ENCODE assay signal across 20 cellular contexts in genomic region chr19:1790054-1790762, GRCh38. TPM values are rescaled to one million over a fixed set of nuclear protein-coding genes. Genes with fewer than 3 reads are reported as not detected.
"Had no signal": no experiment of that assay in that cellular context is flagged by ENCODE, and none has a peak within 500 bp of the region (broad histone marks: within the 10 kb centered on the region; RNA-seq: fewer than 3 reads in every experiment).

No MANE protein-coding gene starts in this region.

- H3K27me3 ChIP-seq: testis had no signal

- H3K4me1 ChIP-seq: right lobe of liver had no signal

- H3K27ac ChIP-seq: brain microvascular endothelial cell, esophagus squamous epithelium, right lobe of liver, stomach, testis, upper lobe of left lung, VCaP had no signal

- H3K36me3 ChIP-seq: brain microvascular endothelial cell, esophagus squamous epithelium, right lobe of liver, stomach, upper lobe of left lung had no signal

- DNase-seq: activated effector memory CD4-positive, alpha-beta T cell treated with Interleukin-2 at 50 U/mL for 16 hours; activated T-cell treated with anti-CD3 and anti-CD28 coated beads, Interleukin-2, amount 50 U/mL, for 4 hours; effector CD8-positive, alpha-beta T cell; esophagus squamous epithelium; hypothalamus; natural killer cell; stomach had no signal

- H3K9me3 ChIP-seq: esophagus squamous epithelium, right lobe of liver, testis, upper lobe of left lung had no signal

RNA-seq across cellular contexts. Expression of gene ONECUT3, which starts 36.9 kb away (rescaled TPM):
- total RNA-seq: activated CD4-positive, alpha-beta memory T cell treated with anti-CD3 and anti-CD28 coated beads for 36 hours; activated CD4-positive, alpha-beta T cell treated with anti-CD3 and anti-CD28 coated beads for 36 hours; activated naive CD8-positive, alpha-beta T cell treated with anti-CD3 and anti-CD28 coated beads for 36 hours; activated T-cell treated with anti-CD3 and anti-CD28 coated beads, Interleukin-2, amount 50 U/mL, for 4 hours; endothelial cell of umbilical vein; esophagus squamous epithelium; fibroblast of villous mesenchyme; glomerular endothelial cell; natural killer cell; posterior vena cava; right lobe of liver; T-helper 1 cell treated with Interleukin-12 subunit alpha and Interleukin-12 subunit beta and Interleukin-4 antibody, amounts not matched to agents 30 ng/mL and 1 ng/mL, for 36 hours; upper lobe of left lung had no signal
- polyA plus RNA-seq: endothelial cell of umbilical vein had no signal
